In genomic region chr20:47380481-47380880, GRCh38 we compare ENCODE assay signal across 19 cellular contexts. TPM values are rescaled to one million over a fixed set of nuclear protein-coding genes. Genes with fewer than 3 reads are reported as not detected.
DNase-seq lines count a peak whose midpoint lies in the region; ATAC-seq, FAIRE-seq and TF ChIP-seq lines count a peak whose summit lies in the region.
"Had no signal": no experiment of that assay in that cellular context is flagged by ENCODE, and none has a peak within 500 bp of the region (broad histone marks: within the 10 kb centered on the region; RNA-seq: fewer than 3 reads in every experiment).

No MANE protein-coding gene starts in this region.

- no peaks in the 10 kb centered on the region for H4K20me1 ChIP-seq in H9 (ENCODE audit: control insufficient read depth, insufficient read depth, insufficient read length)

- no peak overlapping the region for H2BK15ac ChIP-seq in H9 (ENCODE audit: low read depth, low read length)

- no peak overlapping the region for H4K5ac ChIP-seq in H9 (ENCODE audit: insufficient read length, low read depth, low read length)

- no peak overlapping the region for H2AFZ ChIP-seq in H9 (ENCODE audit: low read length)
- H2AFZ ChIP-seq: parathyroid adenoma had no signal

- H3K36me3 Mint-ChIP-seq in activated naive CD8-positive, alpha-beta T cell treated with anti-CD3 and anti-CD28 coated beads, Interleukin-2, amount 10 ng/mL, durations not matched to agents 7 days and 5 days = no peaks in the 10 kb centered on the region
- peaks cover 0 to 5% (median 2%) of the 10 kb centered on the region in 3 experiments; a peak in 2 of 7 replicates for H3K36me3 Mint-ChIP-seq in H9 (ENCODE audit: insufficient read depth in 1 of 3, low read depth in 3 of 3)

- H3K4ac ChIP-seq in H9 (ENCODE audit: low read depth, low read length) = no peak overlapping the region

- H2BK120ac ChIP-seq in H9 (ENCODE audit: low read depth, low read length, poor library complexity, severe bottlenecking) = no peak overlapping the region

- H3K27me3 Mint-ChIP-seq in activated naive CD8-positive, alpha-beta T cell treated with anti-CD3 and anti-CD28 coated beads, Interleukin-2, amount 10 ng/mL, durations not matched to agents 7 days and 5 days = no peaks in the 10 kb centered on the region
- H3K27me3 Mint-ChIP-seq in H9 (ENCODE audit: low read depth) = no peaks in the 10 kb centered on the region

- WGBS in pancreas, 2 donors = 28 to 31% methylated on average over 4 of the region's 4 CpGs
- no CpG with 5 or more reads among the region's 4 CpGs for WGBS in H9 (ENCODE audit: extremely low coverage, insufficient read length, low lambda C conversion rate)

- no peak for FAIRE-seq in pancreas (lab: Jason Lieb, UNC)

- H3K9me3 Mint-ChIP-seq in activated naive CD8-positive, alpha-beta T cell treated with anti-CD3 and anti-CD28 coated beads, Interleukin-2, amount 10 ng/mL, durations not matched to agents 7 days and 5 days = no peaks in the 10 kb centered on the region
- no peaks in the 10 kb centered on the region for H3K9me3 Mint-ChIP-seq in H9

- H3K4me3 ChIP-seq in pancreas = no peak overlapping the region
- H3K4me3 ChIP-seq: skin epidermis, upper lobe of right lung had no signal

- no peak overlapping the region for H3K4me2 ChIP-seq in H9 (ENCODE audit: insufficient read depth, insufficient read length, low read length)

- H3K9me3 ChIP-seq in pancreas (no peaks in the 10 kb centered on the region), H9 (ENCODE audit: control insufficient read depth, low read depth, low read length) (no peaks in the 10 kb centered on the region)
- H3K9me3 ChIP-seq: upper lobe of right lung had no signal

- H3K27ac Mint-ChIP-seq in activated naive CD8-positive, alpha-beta T cell treated with anti-CD3 and anti-CD28 coated beads, Interleukin-2, amount 10 ng/mL, durations not matched to agents 7 days and 5 days = peak overlapping the region; percentile 78
- no peak overlapping the region; a peak in 1 of 7 replicates for H3K27ac Mint-ChIP-seq in H9

- peaks cover 24% of the 10 kb centered on the region for H3K4me1 Mint-ChIP-seq in activated naive CD8-positive, alpha-beta T cell treated with anti-CD3 and anti-CD28 coated beads, Interleukin-2, amount 10 ng/mL, durations not matched to agents 7 days and 5 days
- H3K4me1 Mint-ChIP-seq in H9 = peaks cover 19 to 22% of the 10 kb centered on the region in 2 experiments

- H2BK12ac ChIP-seq in H9 (ENCODE audit: insufficient read length, low read depth, low read length) = no peak overlapping the region

- intact Hi-C loops in pancreas (cut with DNase I) = loop anchor here in 2 of 3 donors (5.0 to 10.0 kb wide), 4 partner anchors 103 to 244 kb away; no protein-coding TSS in a partner anchor

- no peak overlapping the region for H2AK5ac ChIP-seq in H9 (ENCODE audit: insufficient read length, low read length)

- no peaks in the 10 kb centered on the region for H3K79me1 ChIP-seq in H9 (ENCODE audit: insufficient read depth, low read depth, low read length, poor library complexity, severe bottlenecking)

- H4K8ac ChIP-seq in H9 (replicated peaks; ENCODE audit: insufficient read length, low read depth, low read length) = no peak overlapping the region

- H3K27me3 ChIP-seq in pancreas = no peaks in the 10 kb centered on the region
- no peaks in the 10 kb centered on the region for H3K27me3 ChIP-seq in H9 (ENCODE audit: insufficient read depth, low read length)
- H3K27me3 ChIP-seq: upper lobe of right lung had no signal

- TF ChIP-seq CTCF in pancreas (IDR thresholded peaks at IDR 0.05) (no peak), H9 (conservative IDR thresholded peaks at IDR 0.05) (no peak)

- no peak overlapping the region for H3K56ac ChIP-seq in H9 (ENCODE audit: insufficient read length, low read depth, low read length)

- H3K23ac ChIP-seq in H9 (ENCODE audit: insufficient read length, low read depth, low read length) = no peak overlapping the region

- no peak overlapping the region for H3K18ac ChIP-seq in H9 (ENCODE audit: insufficient read length, low read depth, low read length)

- DNase-seq in NCI-H510A treated with DMSO at 0.1 percent for 48 hours (lab: John Stamatoyannopoulos, UW) (peak; percentile 38), NCI-H510A (lab: John Stamatoyannopoulos, UW) (no peak), NCI-H187 (lab: John Stamatoyannopoulos, UW) (peak; percentile 30 to 64), pancreas (no peak), NCI-H2196 treated with DMSO at 0.1 percent for 48 hours (lab: John Stamatoyannopoulos, UW; ENCODE audit: unreplicated experiment) (no peak), DMS114 treated with DMSO at 0.1 percent for 48 hours (lab: John Stamatoyannopoulos, UW; ENCODE audit: unreplicated experiment) (no peak), H9 (no peak)
- no peak for DNase-seq in activated naive CD8-positive, alpha-beta T cell treated with anti-CD3 and anti-CD28 coated beads, Interleukin-2, amount 10 ng/mL, durations not matched to agents 7 days and 5 days
- DNase-seq: 8988T; activated T-cell treated with anti-CD3 and anti-CD28 coated beads, Interleukin-2, amount 50 U/mL, for 1 hour; C1 segment of cervical spinal cord; KG1; NCI-H1092 treated with DMSO at 0.1 percent for 48 hours; NCI-H345; upper lobe of right lung had no signal

- no peaks in the 10 kb centered on the region for H3K36me3 ChIP-seq in pancreas
- H3K36me3 ChIP-seq: upper lobe of right lung had no signal

- H3K27ac ChIP-seq in pancreas (peak overlapping the region in 2 of 4 donors; percentile 7 to 55), H9 (ENCODE audit: insufficient read length, low read depth, low read length) (no peak overlapping the region)
- H3K27ac ChIP-seq: parathyroid adenoma, skin epidermis, upper lobe of right lung had no signal

- no peak overlapping the region for H2BK5ac ChIP-seq in H9 (ENCODE audit: insufficient read length, low read length)

- POLR2A ChIA-PET in activated naive CD8-positive, alpha-beta T cell treated with anti-CD3 and anti-CD28 coated beads, Interleukin-2, amount 10 ng/mL, durations not matched to agents 7 days and 5 days (lab: Charles Lee) = interaction anchor here (0.6 to 2.0 kb wide), 12 partner anchors 15 to 1336 kb away, joined by 3 to 27 read pairs (median 4); partner anchors contain the start of gene ZMYND8

- no peak overlapping the region for H3K9ac ChIP-seq in H9 (ENCODE audit: extremely low read depth, insufficient read length, low read length)
- H3K9ac ChIP-seq: parathyroid adenoma had no signal

- H3K4me3 Mint-ChIP-seq in activated naive CD8-positive, alpha-beta T cell treated with anti-CD3 and anti-CD28 coated beads, Interleukin-2, amount 10 ng/mL, durations not matched to agents 7 days and 5 days = peak overlapping the region; percentile 45
- H3K4me3 Mint-ChIP-seq in H9 = no peak overlapping the region

- H2BK20ac ChIP-seq in H9 (ENCODE audit: low read depth, low read length, poor library complexity, severe bottlenecking) = no peak overlapping the region

- no peak overlapping the region for H4K91ac ChIP-seq in H9 (ENCODE audit: insufficient read length, low read depth, low read length)

- ATAC-seq in activated naive CD8-positive, alpha-beta T cell treated with anti-CD3 and anti-CD28 coated beads, Interleukin-2, amount 10 ng/mL, durations not matched to agents 7 days and 5 days (ENCODE audit: low read depth) = peak; percentile 89
- ATAC-seq in pancreas = peak; percentile 32 to 55 (median 42)
- ATAC-seq: activated CD4-positive, CD25-positive, alpha-beta regulatory T cell treated with anti-CD3 and anti-CD28 coated beads, Interleukin-2, amount 50 U/mL, for 24 hours; Right ventricle myocardium inferior; upper lobe of right lung had no signal

- H3K23me2 ChIP-seq in H9 (ENCODE audit: insufficient read length, low read depth, low read length, poor library complexity, severe bottlenecking) = no peaks in the 10 kb centered on the region

- H3K4me1 ChIP-seq in pancreas (peaks cover 0 to 8% (median 0%) of the 10 kb centered on the region in 3 donors), H9 (ENCODE audit: insufficient read depth, low read length) (peaks cover 2% of the 10 kb centered on the region)

- no peak overlapping the region for H3T11ph ChIP-seq in H9 (ENCODE audit: low read length)

- no peak overlapping the region for H3K14ac ChIP-seq in H9 (ENCODE audit: insufficient read depth, low read length)

- H3K79me2 ChIP-seq in H9 (ENCODE audit: insufficient read depth, low read length) = no peaks in the 10 kb centered on the region

RNA-seq across cellular contexts. Expression of gene ZMYND8, which starts 24.0 kb away (rescaled TPM):
- total RNA-seq in activated naive CD8-positive, alpha-beta T cell treated with anti-CD3 and anti-CD28 coated beads, Interleukin-2, amount 10 ng/mL, durations not matched to agents 7 days and 5 days = 10 to 100 TPM; 51.0 to 51.5 TPM
- total RNA-seq in pancreas (10 to 100 TPM; 11.3 to 25.6 (median 18.5) TPM), H9 (2021) (158 and 162 TPM in 2 replicates)
- polyA plus RNA-seq in pancreas = 10 to 100 TPM; 10.8 to 13.9 TPM

Comparison
In these comparisons a context has a peak if more than half of its experiments do, and no peak if none do; other contexts are left out.
1. DNase-seq: peak in NCI-H510A treated with DMSO at 0.1 percent for 48 hours (single experiment) and NCI-H187 (2 of 2); none in NCI-H510A (single experiment), activated naive CD8-positive, alpha-beta T cell treated with anti-CD3 and anti-CD28 coated beads, Interleukin-2, amount 10 ng/mL, durations not matched to agents 7 days and 5 days (single experiment), pancreas (0 of 6), NCI-H2196 treated with DMSO at 0.1 percent for 48 hours (single experiment), DMS114 treated with DMSO at 0.1 percent for 48 hours (single experiment) and H9 (single experiment).